In genomic region chrX:153974726-153975286, GRCh38 we compare ENCODE assay signal across 12 cellular contexts. TPM values are rescaled to one million over a fixed set of nuclear protein-coding genes. Genes with fewer than 3 reads are reported as not detected.
DNase-seq lines count a peak whose midpoint lies in the region; ATAC-seq, FAIRE-seq and TF ChIP-seq lines count a peak whose summit lies in the region.
"Had no signal": no experiment of that assay in that cellular context is flagged by ENCODE, and none has a peak within 500 bp of the region (broad histone marks: within the 10 kb centered on the region; RNA-seq: fewer than 3 reads in every experiment).

No MANE protein-coding gene starts in this region.

- peaks cover 4% of the 10 kb centered on the region for H3K27me3 Mint-ChIP-seq in CD4-positive, CD25-positive, alpha-beta regulatory T cell
- H3K27me3 Mint-ChIP-seq in neural progenitor cell (ENCODE audit: insufficient read depth, low read depth) (peaks cover 10% of the 10 kb centered on the region), GM23338 (ENCODE audit: insufficient read depth, low read depth, poor library complexity) (peaks cover 2% of the 10 kb centered on the region)

- in situ Hi-C loops in K562 (cut with MboI) = no loop called here

- intact Hi-C loops in K562 (cut with micrococcal nuclease) = no loop called here

- TF ChIP-seq POLR2A in K562 (conservative IDR thresholded peaks at IDR 0.05) = no peak

- no peak for DNase-seq in CD4-positive, CD25-positive, alpha-beta regulatory T cell
- DNase-seq in K562 (ENCODE audit: extremely low read depth in 1 of 4, low spot score in 3 of 4) (no peak), neural progenitor cell (ENCODE audit: low spot score) (no peak), NCI-H2227 (lab: John Stamatoyannopoulos, UW; ENCODE audit: unreplicated experiment) (no peak), SJCRH30 (no peak), GM23338 (ENCODE audit: low spot score) (no peak)
- DNase-seq: NCI-H774 had no signal

- peaks cover 0 to 3% (median 0%) of the 10 kb centered on the region in 7 donors for H3K9me3 Mint-ChIP-seq in CD4-positive, CD25-positive, alpha-beta regulatory T cell
- no peaks in the 10 kb centered on the region for H3K9me3 Mint-ChIP-seq in neural progenitor cell
- H3K9me3 Mint-ChIP-seq in GM23338 = no peaks in the 10 kb centered on the region; the same call in 2 of the 3 replicates

- CTCF ChIA-PET in K562 (lab: Yijun Ruan, JAX; ENCODE audit: low intra/inter-chr PET ratio) = interaction anchor here (0.6 kb wide), 1 partner anchor 45 kb away, joined by 5 read pairs; the partner anchor contains the start of gene IRAK1

- TF ChIP-seq CTCF in K562 (IDR thresholded peaks at IDR 0.05 in 2 of 3, conservative IDR thresholded peaks at IDR 0.05 in 1 of 3; ENCODE audit: insufficient read depth in 2 of 3, low read depth in 1 of 3, low read length in 3 of 3) = no peak
- no peak for TF ChIP-seq CTCF in neural progenitor cell (IDR thresholded peaks at IDR 0.05)
- no peak for TF ChIP-seq CTCF in GM23338 (conservative IDR thresholded peaks at IDR 0.05; ENCODE audit: low read depth in 2 of 2)

- no peaks in the 10 kb centered on the region for H3K36me3 ChIP-seq in CD4-positive, CD25-positive, alpha-beta regulatory T cell (ENCODE audit: control insufficient read depth, insufficient read depth, low read length)
- H3K36me3 ChIP-seq in KOPT-K1 (ENCODE audit: insufficient read depth, low read length) (peaks cover under 1% of the 10 kb centered on the region; the same call in 1 of the 2 replicates), K562 (ENCODE audit: control insufficient read depth, insufficient read depth, low read length) (peaks cover under 1% of the 10 kb centered on the region; the same call in 2 of the 3 replicates), neural progenitor cell (no peaks in the 10 kb centered on the region), SJCRH30 (no peaks in the 10 kb centered on the region), GM23338 (ENCODE audit: insufficient read depth) (no peaks in the 10 kb centered on the region)

- no peaks in the 10 kb centered on the region for H3K9me1 ChIP-seq in K562 (ENCODE audit: control insufficient read depth, insufficient read depth, low read length)

- H3K27me3 ChIP-seq in CD4-positive, CD25-positive, alpha-beta regulatory T cell (ENCODE audit: control insufficient read depth, insufficient read depth, low read length) = no peaks in the 10 kb centered on the region
- H3K27me3 ChIP-seq in K562 (ENCODE audit: control insufficient read depth in 2 of 2, insufficient read depth in 2 of 2, low read length in 2 of 2) = no peaks in the 10 kb centered on the region
- H3K27me3 ChIP-seq in neural progenitor cell = no peaks in the 10 kb centered on the region
- no peaks in the 10 kb centered on the region for H3K27me3 ChIP-seq in SJCRH30
- no peaks in the 10 kb centered on the region for H3K27me3 ChIP-seq in GM23338 (ENCODE audit: insufficient read depth)

- H3K36me3 Mint-ChIP-seq in CD4-positive, CD25-positive, alpha-beta regulatory T cell = no peaks in the 10 kb centered on the region
- peaks cover 4% of the 10 kb centered on the region for H3K36me3 Mint-ChIP-seq in neural progenitor cell
- H3K36me3 Mint-ChIP-seq in GM23338 (ENCODE audit: low read depth) = no peaks in the 10 kb centered on the region; the same call in 2 of the 3 replicates

- H3K27ac ChIP-seq in CD4-positive, CD25-positive, alpha-beta regulatory T cell (ENCODE audit: insufficient read depth, low read length, poor library complexity, severe bottlenecking) = peak overlapping the region; percentile 97
- H3K27ac ChIP-seq in KOPT-K1 (ENCODE audit: low read depth, low read length, poor library complexity, severe bottlenecking) (peak overlapping the region; percentile 100), K562 (ENCODE audit: extremely low read depth, low read depth, low read length) (no peak overlapping the region; the same call in 2 of the 3 replicates), neural progenitor cell (no peak overlapping the region), SJCRH30 (no peak overlapping the region), GM23338 (ENCODE audit: low read depth) (no peak overlapping the region)

- H3K79me2 ChIP-seq in K562 (ENCODE audit: control insufficient read depth, insufficient read depth, low read length) (peaks cover 38% of the 10 kb centered on the region), neural progenitor cell (ENCODE audit: low read depth) (peaks cover 9% of the 10 kb centered on the region), GM23338 (replicated peaks; ENCODE audit: insufficient read depth) (peaks cover 7% of the 10 kb centered on the region)

- peak overlapping the region in 1 of 2 experiments; percentile 99; a peak in 2 of 4 replicates for H3K9ac ChIP-seq in K562 (ENCODE audit: insufficient read depth in 1 of 2, low read depth in 2 of 2, low read length in 2 of 2)
- no peak overlapping the region for H3K9ac ChIP-seq in neural progenitor cell

- TF ChIP-seq EP300 in K562 (IDR thresholded peaks at IDR 0.05; ENCODE audit: low read length) = no peak

- H3K4me2 ChIP-seq in K562 (ENCODE audit: insufficient read depth, low read length) = peak overlapping the region; percentile 91; the same call in 1 of the 2 replicates
- H3K4me2 ChIP-seq in neural progenitor cell = no peak overlapping the region
- no peak overlapping the region for H3K4me2 ChIP-seq in GM23338

- no peak overlapping the region for H2AFZ ChIP-seq in K562 (ENCODE audit: low read depth, low read length)
- no peak overlapping the region for H2AFZ ChIP-seq in neural progenitor cell (replicated peaks)
- H2AFZ ChIP-seq in GM23338 = no peak overlapping the region

- H3K9me3 ChIP-seq in CD4-positive, CD25-positive, alpha-beta regulatory T cell (ENCODE audit: control insufficient read depth in 2 of 2, low read length in 2 of 2) = no peaks in the 10 kb centered on the region
- H3K9me3 ChIP-seq in KOPT-K1 (ENCODE audit: insufficient read depth, low read length, poor library complexity, severe bottlenecking) = no peaks in the 10 kb centered on the region
- H3K9me3 ChIP-seq in K562 (replicated peaks; ENCODE audit: control insufficient read depth, insufficient read depth, low read depth, low read length) = no peaks in the 10 kb centered on the region
- H3K9me3 ChIP-seq in neural progenitor cell (ENCODE audit: low read depth) = no peaks in the 10 kb centered on the region
- no peaks in the 10 kb centered on the region for H3K9me3 ChIP-seq in SJCRH30 (replicated peaks)

- no peak overlapping the region for H3K4me3 ChIP-seq in CD4-positive, CD25-positive, alpha-beta regulatory T cell (ENCODE audit: low read depth, low read length)
- H3K4me3 ChIP-seq in K562 (no peak overlapping the region), neural progenitor cell (no peak overlapping the region), SJCRH30 (no peak overlapping the region), GM23338 (no peak overlapping the region)

- no peak for ATAC-seq in CD4-positive, CD25-positive, alpha-beta regulatory T cell (ENCODE audit: low read depth in 2 of 2)
- ATAC-seq in K562 (no peak), HG02798 (IDR thresholded peaks at IDR 0.05; ENCODE audit: poor library complexity, unreplicated experiment) (no peak), GM23338 (no peak)

- BruUV-seq in K562 (replicated peaks; lab: Mats Ljungman, UMichigan) = no TSS peak

- H3K4me1 ChIP-seq in CD4-positive, CD25-positive, alpha-beta regulatory T cell (ENCODE audit: control insufficient read depth, insufficient read depth, low read length, poor library complexity, severe bottlenecking) = peaks cover 18% of the 10 kb centered on the region
- H3K4me1 ChIP-seq in K562 (replicated peaks in 1 of 2; ENCODE audit: control insufficient read depth in 2 of 2, insufficient read depth in 2 of 2, low read length in 2 of 2) = peaks cover 13 to 31% of the 10 kb centered on the region in 2 experiments; a peak in 4 of 5 replicates
- H3K4me1 ChIP-seq in neural progenitor cell = peaks cover 2% of the 10 kb centered on the region
- H3K4me1 ChIP-seq in SJCRH30 = no peaks in the 10 kb centered on the region
- no peaks in the 10 kb centered on the region for H3K4me1 ChIP-seq in GM23338 (ENCODE audit: insufficient read depth)

- H3K27ac Mint-ChIP-seq in CD4-positive, CD25-positive, alpha-beta regulatory T cell = peak overlapping the region; percentile 73 to 95 (median 85)
- H3K27ac Mint-ChIP-seq in neural progenitor cell (peak overlapping the region; percentile 43), GM23338 (no peak overlapping the region)

- H3K9me2 ChIP-seq in GM23338 (ENCODE audit: insufficient read depth) = no peaks in the 10 kb centered on the region

- H3K4me3 Mint-ChIP-seq in CD4-positive, CD25-positive, alpha-beta regulatory T cell = peak overlapping the region; percentile 32 to 89 (median 52)
- H3K4me3 Mint-ChIP-seq in neural progenitor cell (peak overlapping the region; percentile 92), GM23338 (no peak overlapping the region; the same call in 2 of the 3 replicates)

- H3F3A ChIP-seq in neural progenitor cell (ENCODE audit: low read depth) (peaks cover 30% of the 10 kb centered on the region), GM23338 (replicated peaks; ENCODE audit: low read depth) (0 out of 2 replicates have a peak, but pooled peaks cover 4% of the 10 kb centered on the region)

- H4K20me1 ChIP-seq in K562 (replicated peaks; ENCODE audit: control insufficient read depth, insufficient read depth, low read length) (peaks cover 1% of the 10 kb centered on the region), neural progenitor cell (ENCODE audit: low read depth) (peaks cover 3% of the 10 kb centered on the region), GM23338 (replicated peaks; ENCODE audit: insufficient read depth) (no peaks in the 10 kb centered on the region)

- POLR2A ChIA-PET in K562 (lab: Yijun Ruan, JAX) = interaction anchor here (0.8 to 1.0 kb wide), 3 partner anchors 9 to 273 kb away, joined by 3 to 4 read pairs (median 3); no protein-coding TSS in a partner anchor

- H3K4me1 Mint-ChIP-seq in CD4-positive, CD25-positive, alpha-beta regulatory T cell = peaks cover 0 to 27% (median 7%) of the 10 kb centered on the region in 4 donors
- H3K4me1 Mint-ChIP-seq in neural progenitor cell (peaks cover 25% of the 10 kb centered on the region), GM23338 (peaks cover 14% of the 10 kb centered on the region; the same call in 2 of the 3 replicates)

- FAIRE-seq in K562 (lab: Jason Lieb, UNC) = no peak
- FAIRE-seq: frontal cortex, G401.6, TTC549 had no signal

- whole genome bisulfite sequencing in K562 (ENCODE audit: insufficient coverage, low coverage, missing lambda C conversion rate) = 83% methylated on average over 3 of the region's 3 CpGs

- no peak for TF ChIP-seq RAD21 in K562 (CRISPR knock-in tag; conservative IDR thresholded peaks at IDR 0.05 in 1 of 2, IDR thresholded peaks at IDR 0.05 in 1 of 2)

RNA-seq across cellular contexts. Expression of gene TMEM187, which starts 2.3 kb away (rescaled TPM):
- 6.0 TPM for total RNA-seq in CD4-positive, CD25-positive, alpha-beta regulatory T cell
- 10 to 100 TPM; 16.1 to 21.0 (median 17.7) TPM for polyA plus RNA-seq in CD4-positive, CD25-positive, alpha-beta regulatory T cell
- total RNA-seq in K562 (2011; cell fraction: chromatin; rRNA removed; ENCODE audit: low replicate concordance) = 4.7 and 15.6 TPM in 2 replicates
- total RNA-seq in K562 (2011; cell fraction: nucleolus; rRNA removed) = 17.4 and 21.8 TPM in 2 replicates
- total RNA-seq in K562 (2011; cell fraction: nucleoplasm; rRNA removed) = 9.3 and 9.5 TPM in 2 replicates
- total RNA-seq in K562 (2014; rRNA removed) (3.3 and 5.1 TPM in 2 replicates), K562 (2014; rRNA removed; fragmentation: Illumina TruSeq; extraction: Trizol) (0.93 and 1.2 TPM in 2 replicates), K562 (2015; rRNA removed; fragmentation: Illumina TruSeq; extraction: Trizol) (1.1 and 1.6 TPM in 2 replicates), K562 (2021) (6.4 and 8.5 TPM in 2 replicates), neural progenitor cell (ENCODE audit: low replicate concordance) (2.4 and 6.8 TPM in 2 replicates)
- polyA plus RNA-seq in K562 (2011; rRNA removed) (5.6 and 8.1 TPM in 2 replicates), K562 (2014; fragmentation: Illumina TruSeq; extraction: Trizol) (1.2 and 2.0 TPM in 2 replicates), K562 (2014; fragmentation: Nextera tagmentation; extraction: Ambion mirVana) (1 to 10 TPM in 1 of 2 experiments, under 1 TPM in 1; 0.13 to 1.1 TPM), K562 (2014; rRNA removed) (4.0 TPM in 2 replicates), GM23338 (2016; fragmentation: Nextera tagmentation; extraction: Ambion mirVana) (2.4 and 2.5 TPM in 2 replicates)
- 12.5 and 24.6 TPM in 2 replicates for polyA plus RNA-seq in K562 (2011; cell fraction: cytosol; rRNA removed)
- 6.3 and 6.4 TPM in 2 replicates for polyA plus RNA-seq in K562 (2011; cell fraction: nucleus; rRNA removed)
- 3.9 and 12.2 TPM in 2 replicates for polyA plus RNA-seq in K562 (2012)
- 3.7 and 4.9 TPM in 2 replicates for polyA minus RNA-seq in K562 (2011; rRNA and poly(A)+ RNA removed)
- 5.6 and 6.4 TPM in 2 replicates for polyA minus RNA-seq in K562 (2011; cell fraction: cytosol; rRNA and poly(A)+ RNA removed)
- polyA minus RNA-seq in K562 (2011; cell fraction: nucleus; rRNA and poly(A)+ RNA removed) = 1.3 and 1.8 TPM in 2 replicates
- total RNA-seq in SJCRH30 (2014; rRNA removed; shearing (Covaris generic)) = 0.97 and 1.7 TPM in 2 replicates
- total RNA-seq in GM23338 (2014; rRNA removed; shearing (Covaris generic)) = 4.4 and 9.7 TPM in 2 replicates

RNA-seq across cellular contexts. Expression of gene HCFC1, which starts 3.2 kb away (rescaled TPM):
- total RNA-seq in CD4-positive, CD25-positive, alpha-beta regulatory T cell = 71.6 TPM
- 1 to 10 TPM; 3.0 to 4.3 (median 3.6) TPM for polyA plus RNA-seq in CD4-positive, CD25-positive, alpha-beta regulatory T cell
- 39.3 and 72.5 TPM in 2 replicates for total RNA-seq in K562 (2011; cell fraction: chromatin; rRNA removed; ENCODE audit: low replicate concordance)
- total RNA-seq in K562 (2011; cell fraction: nucleolus; rRNA removed) = 41.0 and 46.2 TPM in 2 replicates
- total RNA-seq in K562 (2011; cell fraction: nucleoplasm; rRNA removed) = 38.1 and 43.2 TPM in 2 replicates
- total RNA-seq in K562 (2014; rRNA removed) (39.2 and 59.3 TPM in 2 replicates), K562 (2014; rRNA removed; fragmentation: Illumina TruSeq; extraction: Trizol) (9.1 and 10.3 TPM in 2 replicates), K562 (2015; rRNA removed; fragmentation: Illumina TruSeq; extraction: Trizol) (17.1 and 23.4 TPM in 2 replicates), K562 (2021) (121 and 133 TPM in 2 replicates), neural progenitor cell (ENCODE audit: low replicate concordance) (20.7 and 57.7 TPM in 2 replicates)
- polyA plus RNA-seq in K562 (2011; rRNA removed) (5.9 and 8.7 TPM in 2 replicates), K562 (2014; fragmentation: Illumina TruSeq; extraction: Trizol) (45.3 and 68.0 TPM in 2 replicates), K562 (2014; fragmentation: Nextera tagmentation; extraction: Ambion mirVana) (10 to 100 TPM in 1 of 2 experiments, 1 to 10 TPM in 1; 2.8 to 10.5 TPM), K562 (2014; rRNA removed) (44.8 and 45.2 TPM in 2 replicates), GM23338 (2016; fragmentation: Nextera tagmentation; extraction: Ambion mirVana) (33.0 and 33.2 TPM in 2 replicates)
- polyA plus RNA-seq in K562 (2011; cell fraction: cytosol; rRNA removed) = 11.3 and 17.7 TPM in 2 replicates
- polyA plus RNA-seq in K562 (2011; cell fraction: nucleus; rRNA removed) = 39.1 and 51.6 TPM in 2 replicates
- polyA plus RNA-seq in K562 (2012) = 37.4 and 57.1 TPM in 2 replicates
- polyA minus RNA-seq in K562 (2011; rRNA and poly(A)+ RNA removed) = 4.5 and 6.6 TPM in 2 replicates
- polyA minus RNA-seq in K562 (2011; cell fraction: cytosol; rRNA and poly(A)+ RNA removed) = 55.8 and 74.4 TPM in 2 replicates
- 14.8 and 15.6 TPM in 2 replicates for polyA minus RNA-seq in K562 (2011; cell fraction: nucleus; rRNA and poly(A)+ RNA removed)
- 55.6 and 56.9 TPM in 2 replicates for total RNA-seq in SJCRH30 (2014; rRNA removed; shearing (Covaris generic))
- total RNA-seq in GM23338 (2014; rRNA removed; shearing (Covaris generic)) = 169 and 188 TPM in 2 replicates

RNA-seq across cellular contexts. Expression of gene RENBP, which starts 30.4 kb away (rescaled TPM):
- 15.3 TPM for total RNA-seq in CD4-positive, CD25-positive, alpha-beta regulatory T cell
- polyA plus RNA-seq in CD4-positive, CD25-positive, alpha-beta regulatory T cell = 1 to 10 TPM in 2 of 4 donors, under 1 TPM in 2; 0.62 to 1.9 (median 1.1) TPM
- total RNA-seq in K562 (2011; cell fraction: chromatin; rRNA removed; ENCODE audit: low replicate concordance) = 14.9 and 45.4 TPM in 2 replicates
- total RNA-seq in K562 (2011; cell fraction: nucleolus; rRNA removed) = 31.0 and 32.8 TPM in 2 replicates
- total RNA-seq in K562 (2011; cell fraction: nucleoplasm; rRNA removed) = 15.7 and 24.1 TPM in 2 replicates
- total RNA-seq in K562 (2014; rRNA removed) (8.4 and 9.5 TPM in 2 replicates), K562 (2014; rRNA removed; fragmentation: Illumina TruSeq; extraction: Trizol) (2.7 and 4.0 TPM in 2 replicates), K562 (2015; rRNA removed; fragmentation: Illumina TruSeq; extraction: Trizol) (12.3 and 13.4 TPM in 2 replicates), K562 (2021) (9.6 and 14.8 TPM in 2 replicates), neural progenitor cell (ENCODE audit: low replicate concordance) (5.4 and 9.3 TPM in 2 replicates)
- polyA plus RNA-seq in K562 (2011; rRNA removed) (12.7 and 16.4 TPM in 2 replicates), K562 (2014; fragmentation: Illumina TruSeq; extraction: Trizol) (5.6 and 7.3 TPM in 2 replicates), K562 (2014; fragmentation: Nextera tagmentation; extraction: Ambion mirVana) (under 1 TPM in 1 of 2 experiments, not detected in 1; 0.07 TPM), K562 (2014; rRNA removed) (11.1 and 11.6 TPM in 2 replicates), GM23338 (2016; fragmentation: Nextera tagmentation; extraction: Ambion mirVana) (1.5 and 2.0 TPM in 2 replicates)
- 21.2 and 25.6 TPM in 2 replicates for polyA plus RNA-seq in K562 (2011; cell fraction: cytosol; rRNA removed)
- polyA plus RNA-seq in K562 (2011; cell fraction: nucleus; rRNA removed) = 48.7 and 48.8 TPM in 2 replicates
- polyA plus RNA-seq in K562 (2012) = 24.3 and 60.0 TPM in 2 replicates
- polyA minus RNA-seq in K562 (2011; rRNA and poly(A)+ RNA removed) = 5.5 and 12.0 TPM in 2 replicates
- 7.0 and 13.6 TPM in 2 replicates for polyA minus RNA-seq in K562 (2011; cell fraction: cytosol; rRNA and poly(A)+ RNA removed)
- polyA minus RNA-seq in K562 (2011; cell fraction: nucleus; rRNA and poly(A)+ RNA removed) = 9.8 and 16.1 TPM in 2 replicates
- total RNA-seq in SJCRH30 (2014; rRNA removed; shearing (Covaris generic)) = 0.18 TPM in 1 of 2 replicates, not detected in the other
- total RNA-seq in GM23338 (2014; rRNA removed; shearing (Covaris generic)) = 8.6 and 10.3 TPM in 2 replicates

RNA-seq across cellular contexts. Expression of gene NAA10, which starts 40.0 kb away (rescaled TPM):
- total RNA-seq in CD4-positive, CD25-positive, alpha-beta regulatory T cell = 70.0 TPM
- polyA plus RNA-seq in CD4-positive, CD25-positive, alpha-beta regulatory T cell = 10 to 100 TPM; 72.4 to 99.8 (median 82.3) TPM
- 126 and 302 TPM in 2 replicates for total RNA-seq in K562 (2011; cell fraction: chromatin; rRNA removed; ENCODE audit: low replicate concordance)
- total RNA-seq in K562 (2011; cell fraction: nucleolus; rRNA removed) = 207 and 213 TPM in 2 replicates
- total RNA-seq in K562 (2011; cell fraction: nucleoplasm; rRNA removed) = 179 and 187 TPM in 2 replicates
- total RNA-seq in K562 (2014; rRNA removed) = 152 and 196 TPM in 2 replicates
- 101 and 103 TPM in 2 replicates for total RNA-seq in K562 (2014; rRNA removed; fragmentation: Illumina TruSeq; extraction: Trizol)
- 134 and 146 TPM in 2 replicates for total RNA-seq in K562 (2015; rRNA removed; fragmentation: Illumina TruSeq; extraction: Trizol)
- 226 and 231 TPM in 2 replicates for total RNA-seq in K562 (2021)
- polyA plus RNA-seq in K562 (2011; rRNA removed) = 105 and 117 TPM in 2 replicates
- 174 and 276 TPM in 2 replicates for polyA plus RNA-seq in K562 (2011; cell fraction: cytosol; rRNA removed)
- 211 and 324 TPM in 2 replicates for polyA plus RNA-seq in K562 (2011; cell fraction: nucleus; rRNA removed)
- 177 and 213 TPM in 2 replicates for polyA plus RNA-seq in K562 (2012)
- 192 and 229 TPM in 2 replicates for polyA plus RNA-seq in K562 (2014; fragmentation: Illumina TruSeq; extraction: Trizol)
- 10 to 100 TPM; 11.1 to 26.5 TPM for polyA plus RNA-seq in K562 (2014; fragmentation: Nextera tagmentation; extraction: Ambion mirVana)
- polyA plus RNA-seq in K562 (2014; rRNA removed) = 250 and 277 TPM in 2 replicates
- polyA minus RNA-seq in K562 (2011; rRNA and poly(A)+ RNA removed) = 45.9 and 88.5 TPM in 2 replicates
- 72.1 and 79.8 TPM in 2 replicates for polyA minus RNA-seq in K562 (2011; cell fraction: cytosol; rRNA and poly(A)+ RNA removed)
- 70.5 and 80.1 TPM in 2 replicates for polyA minus RNA-seq in K562 (2011; cell fraction: nucleus; rRNA and poly(A)+ RNA removed)
- 55.5 and 113 TPM in 2 replicates for total RNA-seq in neural progenitor cell (ENCODE audit: low replicate concordance)
- 58.6 and 69.6 TPM in 2 replicates for total RNA-seq in SJCRH30 (2014; rRNA removed; shearing (Covaris generic))
- 112 and 136 TPM in 2 replicates for total RNA-seq in GM23338 (2014; rRNA removed; shearing (Covaris generic))
- polyA plus RNA-seq in GM23338 (2016; fragmentation: Nextera tagmentation; extraction: Ambion mirVana) = 140 and 145 TPM in 2 replicates

RNA-seq across cellular contexts. Expression of gene IRAK1, which starts 44.9 kb away (rescaled TPM):
- 64.7 TPM for total RNA-seq in CD4-positive, CD25-positive, alpha-beta regulatory T cell
- polyA plus RNA-seq in CD4-positive, CD25-positive, alpha-beta regulatory T cell = 10 to 100 TPM; 23.7 to 29.5 (median 26.0) TPM
- 92.6 and 283 TPM in 2 replicates for total RNA-seq in K562 (2011; cell fraction: chromatin; rRNA removed; ENCODE audit: low replicate concordance)
- 241 and 247 TPM in 2 replicates for total RNA-seq in K562 (2011; cell fraction: nucleolus; rRNA removed)
- total RNA-seq in K562 (2011; cell fraction: nucleoplasm; rRNA removed) = 125 and 132 TPM in 2 replicates
- total RNA-seq in K562 (2014; rRNA removed) (220 and 274 TPM in 2 replicates), K562 (2014; rRNA removed; fragmentation: Illumina TruSeq; extraction: Trizol) (52.2 and 68.1 TPM in 2 replicates), K562 (2015; rRNA removed; fragmentation: Illumina TruSeq; extraction: Trizol) (138 and 144 TPM in 2 replicates), K562 (2021) (260 and 261 TPM in 2 replicates), neural progenitor cell (ENCODE audit: low replicate concordance) (6.8 and 13.6 TPM in 2 replicates)
- polyA plus RNA-seq in K562 (2011; rRNA removed) (91.6 and 104 TPM in 2 replicates), K562 (2014; fragmentation: Illumina TruSeq; extraction: Trizol) (78.9 and 128 TPM in 2 replicates), K562 (2014; fragmentation: Nextera tagmentation; extraction: Ambion mirVana) (10 to 100 TPM; 11.6 to 16.1 TPM), K562 (2014; rRNA removed) (177 and 184 TPM in 2 replicates), GM23338 (2016; fragmentation: Nextera tagmentation; extraction: Ambion mirVana) (21.6 and 23.0 TPM in 2 replicates)
- 93.8 and 232 TPM in 2 replicates for polyA plus RNA-seq in K562 (2011; cell fraction: cytosol; rRNA removed)
- 88.5 and 119 TPM in 2 replicates for polyA plus RNA-seq in K562 (2011; cell fraction: nucleus; rRNA removed)
- 223 and 331 TPM in 2 replicates for polyA plus RNA-seq in K562 (2012)
- polyA minus RNA-seq in K562 (2011; rRNA and poly(A)+ RNA removed) = 49.2 and 97.3 TPM in 2 replicates
- polyA minus RNA-seq in K562 (2011; cell fraction: cytosol; rRNA and poly(A)+ RNA removed) = 145 and 167 TPM in 2 replicates
- polyA minus RNA-seq in K562 (2011; cell fraction: nucleus; rRNA and poly(A)+ RNA removed) = 49.9 and 54.3 TPM in 2 replicates
- 91.9 and 95.3 TPM in 2 replicates for total RNA-seq in SJCRH30 (2014; rRNA removed; shearing (Covaris generic))
- 30.4 and 38.0 TPM in 2 replicates for total RNA-seq in GM23338 (2014; rRNA removed; shearing (Covaris generic))

Comparison
In these comparisons a context has a peak if more than half of its experiments do, and no peak if none do; other contexts are left out.
1. H3K27ac ChIP-seq: peak in CD4-positive, CD25-positive, alpha-beta regulatory T cell (single experiment) and KOPT-K1 (single experiment); none in K562 (single experiment), neural progenitor cell (single experiment), SJCRH30 (single experiment) and GM23338 (single experiment).